7 cellular contexts compared by ENCODE assay signal in genomic region chr16:57299719-57300386, GRCh38. TPM values are rescaled to one million over a fixed set of nuclear protein-coding genes. Genes with fewer than 3 reads are reported as not detected.
DNase-seq lines count a peak whose midpoint lies in the region; ATAC-seq, FAIRE-seq and TF ChIP-seq lines count a peak whose summit lies in the region.

No MANE protein-coding gene starts in this region.

- H3K79me2 ChIP-seq in mammary epithelial cell (ENCODE audit: insufficient read depth, low read length), result no peaks in the 10 kb centered on the region

- WGBS in mammary epithelial cell (ENCODE audit: low coverage, missing lambda C conversion rate), result 3% methylated on average over 34 of the region's 35 CpGs
- WGBS in small intestine, 3 donors, result 0% methylated on average over 35 of the region's 35 CpGs

- H3K27ac ChIP-seq in VCaP (peak overlapping the region; percentile 58), mammary epithelial cell (ENCODE audit: insufficient read depth, low read depth, low read length) (peak overlapping the region; percentile 17), small intestine (ENCODE audit: low read depth in 1 of 2, low read length in 1 of 2) (peak overlapping the region; percentile 56 to 96)

- no peaks in the 10 kb centered on the region for H3K9me3 ChIP-seq in mammary epithelial cell (replicated peaks; ENCODE audit: insufficient read depth, low read length)
- no peaks in the 10 kb centered on the region for H3K9me3 ChIP-seq in small intestine (ENCODE audit: control insufficient read depth, low read depth)

- no peak for TF ChIP-seq CTCF in VCaP (conservative IDR thresholded peaks at IDR 0.05)
- no peak for TF ChIP-seq CTCF in mammary epithelial cell (conservative IDR thresholded peaks at IDR 0.05 in 1 of 2, IDR thresholded peaks at IDR 0.05 in 1 of 2; ENCODE audit: extremely low read depth in 1 of 2, insufficient read depth in 1 of 2, low read depth in 1 of 2, low read length in 2 of 2)

- H3K27me3 ChIP-seq in mammary epithelial cell (ENCODE audit: insufficient read depth, low read length) (no peaks in the 10 kb centered on the region), small intestine (ENCODE audit: control insufficient read depth in 2 of 2, insufficient read depth in 2 of 2, low read length in 2 of 2) (no peaks in the 10 kb centered on the region)

- ATAC-seq in GM18517 (IDR thresholded peaks at IDR 0.05; ENCODE audit: unreplicated experiment) (peak; percentile 42), HG03039 (IDR thresholded peaks at IDR 0.05; ENCODE audit: unreplicated experiment) (peak; percentile 43)

- no peak for FAIRE-seq in small intestine (lab: Jason Lieb, UNC)

- H4K20me1 ChIP-seq in mammary epithelial cell (ENCODE audit: insufficient read depth, low read length), result no peaks in the 10 kb centered on the region

- H3K4me2 ChIP-seq in mammary epithelial cell (ENCODE audit: insufficient read depth, low read depth, low read length), result peak overlapping the region; percentile 73

- H3K4me1 ChIP-seq in mammary epithelial cell (ENCODE audit: insufficient read depth, low read length) (peaks cover 10% of the 10 kb centered on the region), small intestine (ENCODE audit: control insufficient read depth in 2 of 2, insufficient read depth in 1 of 2, low read depth in 1 of 2, low read length in 1 of 2) (peaks cover 0 to 6% of the 10 kb centered on the region in 2 donors)

- CTCF ChIA-PET in mammary epithelial cell (lab: Charles Lee; ENCODE audit: low non-redundant PET), result interaction anchor here (1.8 kb wide), 1 partner anchor 118 kb away, joined by 21 read pairs; no protein-coding TSS in a partner anchor

- intact Hi-C loops in mammary epithelial cell (cut with micrococcal nuclease), result loop anchor here (1.0 to 2.0 kb wide), 12 partner anchors 23 to 219 kb away; partner anchors contain the start of genes ARL2BP, CIAPIN1, COQ9 and CX3CL1

- H2AFZ ChIP-seq in mammary epithelial cell (ENCODE audit: low read depth, low read length), result peak overlapping the region; percentile 82

- in situ Hi-C loops in mammary epithelial cell (cut with MboI; ENCODE audit: low sequenced_read_pairs in 2 of 2), result loop anchor here (5.0 to 10.0 kb wide), 4 partner anchors 117 to 217 kb away; no protein-coding TSS in a partner anchor

- peak overlapping the region; percentile 40 for H3K9ac ChIP-seq in mammary epithelial cell (ENCODE audit: insufficient read depth, low read length)

- peak overlapping the region; percentile 40 to 53 (median 48) for H3K4me3 ChIP-seq in mammary epithelial cell (replicated peaks in 1 of 3; ENCODE audit: insufficient read depth in 1 of 3, low read depth in 2 of 3, low read length in 3 of 3)
- peak overlapping the region; percentile 13 to 33 for H3K4me3 ChIP-seq in small intestine (ENCODE audit: low read depth in 1 of 2, low read length in 2 of 2)

- no TSS peak for BruUV-seq in mammary epithelial cell (replicated peaks; lab: Mats Ljungman, UMichigan)

- H3K36me3 ChIP-seq in mammary epithelial cell (ENCODE audit: insufficient read depth, low read length) (no peaks in the 10 kb centered on the region), small intestine (ENCODE audit: control insufficient read depth in 2 of 2, insufficient read depth in 2 of 2, low read length in 2 of 2) (no peaks in the 10 kb centered on the region)

- DNase-seq in NCI-H2171 treated with DMSO at 0.1 percent for 48 hours (lab: John Stamatoyannopoulos, UW), result peak; percentile 86
- DNase-seq in mammary epithelial cell, result peak; percentile 93
- DNase-seq in iPS-NIHi11 (ENCODE audit: low spot score), result peak; percentile 85
- DNase-seq in small intestine, result peak; percentile 82

- dilution Hi-C loops in mammary epithelial cell (cut with HindIII; ENCODE audit: low sequenced_read_pairs), result loop anchor here (5.0 to 10.0 kb wide), 2 partner anchors 43 to 45 kb away; no protein-coding TSS in a partner anchor

RNA-seq across cellular contexts. Expression of gene PLLP, which starts 15.4 kb away (rescaled TPM):
- 1 to 10 TPM; 1.7 to 2.2 TPM for total RNA-seq in mammary epithelial cell
- polyA plus RNA-seq in mammary epithelial cell (6.3 TPM), small intestine (100 to 1,000 TPM in 2 of 3 donors, 10 to 100 TPM in 1; 56.9 to 162 (median 135) TPM)
- 10.4 TPM for polyA minus RNA-seq in mammary epithelial cell

RNA-seq across cellular contexts. Expression of gene ARL2BP, which starts 54.8 kb away (rescaled TPM):
- total RNA-seq in mammary epithelial cell, result 10 to 100 TPM; 70.2 to 82.4 TPM
- polyA plus RNA-seq in mammary epithelial cell (87.9 TPM), small intestine (10 to 100 TPM; 18.8 to 30.3 (median 24.9) TPM)
- 48.9 TPM for polyA minus RNA-seq in mammary epithelial cell

RNA-seq across cellular contexts. Expression of gene CCL22, which starts 58.7 kb away (rescaled TPM):
- under 1 TPM in 1 of 2 donors, not detected in 1; 0.17 TPM for total RNA-seq in mammary epithelial cell
- polyA plus RNA-seq in mammary epithelial cell (0.02 TPM), small intestine (under 1 TPM in 1 of 3 donors, not detected in 2; 0.16 TPM)
- polyA minus RNA-seq in mammary epithelial cell, result not detected

Comparison
In these comparisons a context has a peak if more than half of its experiments do, and no peak if none do; other contexts are left out.
1. Peak in every context shown above with its lines: DNase-seq, ATAC-seq, H3K4me3 ChIP-seq and H3K27ac ChIP-seq.
2. H3K27ac ChIP-seq: peak in every context shown above with its lines; median percentile 76 in small intestine; 58 in VCaP; 17 in mammary epithelial cell.